23 cellular contexts compared by ENCODE assay signal in genomic region chr19:11247391-11247790, GRCh38. TPM values are rescaled to one million over a fixed set of nuclear protein-coding genes. Genes with fewer than 3 reads are reported as not detected.
A peak's percentile ranks its signal among the peaks of the same experiment; 100 is the strongest.
DNase-seq lines count a peak whose midpoint lies in the region; ATAC-seq and TF ChIP-seq lines count a peak whose summit lies in the region.
"Had no signal": no experiment of that assay in that cellular context is flagged by ENCODE, and none has a peak within 500 bp of the region (broad histone marks: within the 10 kb centered on the region; RNA-seq: fewer than 3 reads in every experiment).

No MANE protein-coding gene starts in this region.

- H3K4me1 ChIP-seq in gastrocnemius medialis = peaks cover 8 to 10% of the 10 kb centered on the region in 2 donors
- H3K4me1 ChIP-seq in PC-3 (ENCODE audit: insufficient read depth, low read length) = 0 out of 2 replicates have a peak, but pooled peaks cover 3% of the 10 kb centered on the region
- H3K4me1 ChIP-seq: colonic mucosa, HAP-1, neural progenitor cell had no signal

- no peak for TF ChIP-seq CTCF in fibroblast of pulmonary artery (IDR thresholded peaks at IDR 0.05; ENCODE audit: low read length, missing control alignments)
- TF ChIP-seq CTCF in gastrocnemius medialis (IDR thresholded peaks at IDR 0.05 in 4 of 5, conservative IDR thresholded peaks at IDR 0.05 in 1 of 5) = no peak
- no peak for TF ChIP-seq CTCF in PC-3 (conservative IDR thresholded peaks at IDR 0.05; ENCODE audit: low read depth, low read length)

- no TSS peak for BruUV-seq in PC-3 (replicated peaks; lab: Mats Ljungman, UMichigan)

- H2AFZ ChIP-seq in PC-3 (ENCODE audit: low read length) = no peak overlapping the region
- H2AFZ ChIP-seq: neural progenitor cell had no signal

- H3K79me2 ChIP-seq in PC-3 (ENCODE audit: low read length) = no peaks in the 10 kb centered on the region

- CTCF ChIA-PET in PC-3 (lab: Charles Lee) = interaction anchor here (0.6 kb wide), 1 partner anchor 383 kb away, joined by 3 read pairs; no protein-coding TSS in a partner anchor

- H3K4me3 ChIP-seq in fibroblast of pulmonary artery (replicated peaks; ENCODE audit: low read depth, low read length) (no peak overlapping the region), gastrocnemius medialis (no peak overlapping the region), PC-3 (ENCODE audit: low read length) (no peak overlapping the region)
- H3K4me3 ChIP-seq: A549, colonic mucosa, HAP-1, neural progenitor cell had no signal

- no peaks in the 10 kb centered on the region for H3K9me2 ChIP-seq in PC-3 (replicated peaks; ENCODE audit: low read length)

- no peak overlapping the region for H3K4me2 ChIP-seq in PC-3 (ENCODE audit: low read length)
- H3K4me2 ChIP-seq: A549, neural progenitor cell had no signal

- intact Hi-C loops in gastrocnemius medialis (cut with DNase I; ENCODE audit: low total_unique reads) (no loop called here), PC-3 (cut with micrococcal nuclease) (no loop called here)

- H3K27ac ChIP-seq in gastrocnemius medialis (peak overlapping the region; percentile 73 to 83 (median 80)), PC-3 (ENCODE audit: low read length) (no peak overlapping the region)
- H3K27ac ChIP-seq: A549, colonic mucosa, HL-60, neural progenitor cell had no signal

- DNase-seq in GM03348 (ENCODE audit: low spot score) (peak; percentile 37), fibroblast of pulmonary artery (ENCODE audit: low read depth) (peak; percentile 89), left lobe of liver (ENCODE audit: low spot score) (peak; percentile 60), gastrocnemius medialis (peak; percentile 30 to 50), PC-3 (no peak), inferior parietal cortex (ENCODE audit: extremely low spot score) (no peak), AML-193 (lab: John Stamatoyannopoulos, UW) (no peak), NCI-H187 treated with DMSO at 0.1 percent for 48 hours (lab: John Stamatoyannopoulos, UW) (no peak)
- DNase-seq: activated CD4-positive, alpha-beta T cell treated with anti-CD3 and anti-CD28 coated beads, Interleukin-2, amount 10 ng/mL, durations not matched to agents 24 days and 14 days; anterior cingulate cortex; colonic mucosa; glutamatergic neuron; immature natural killer cell; NCI-H2029; RPMI8226; stimulated activated CD4-positive, alpha-beta T cell treated with anti-CD3 and anti-CD28 coated beads, Interleukin-2, amount 100 ng/mL, for 48 hours; substantia nigra had no signal

- H3F3A ChIP-seq in PC-3 (ENCODE audit: low read length, unreplicated experiment) = no peaks in the 10 kb centered on the region

- H3K36me3 ChIP-seq in gastrocnemius medialis = peaks cover 0 to 8% of the 10 kb centered on the region in 2 donors
- H3K36me3 ChIP-seq in PC-3 (ENCODE audit: low read depth, low read length) = peaks cover 13% of the 10 kb centered on the region
- H3K36me3 ChIP-seq: neural progenitor cell had no signal

- H3K9me3 ChIP-seq in gastrocnemius medialis (no peaks in the 10 kb centered on the region), PC-3 (ENCODE audit: low read length) (no peaks in the 10 kb centered on the region)
- H3K9me3 ChIP-seq: A549, colonic mucosa, HAP-1 had no signal

- H3K9ac ChIP-seq in PC-3 (ENCODE audit: low read length) = no peak overlapping the region
- H3K9ac ChIP-seq: neural progenitor cell had no signal

- H3K27me3 ChIP-seq in gastrocnemius medialis = no peaks in the 10 kb centered on the region
- no peaks in the 10 kb centered on the region for H3K27me3 ChIP-seq in PC-3 (ENCODE audit: low read length)
- H3K27me3 ChIP-seq: colonic mucosa, neural progenitor cell had no signal

- no peaks in the 10 kb centered on the region for H4K20me1 ChIP-seq in PC-3 (ENCODE audit: low read length)

- in situ Hi-C loops in gastrocnemius medialis (cut with MboI; ENCODE audit: low sequenced_read_pairs in 4 of 4) = no loop called here

- ATAC-seq in left lobe of liver (no peak), gastrocnemius medialis (peak; percentile 53 to 70), PC-3 (no peak)
- ATAC-seq: A549 had no signal

- no peak for TF ChIP-seq POLR2A in gastrocnemius medialis (IDR thresholded peaks at IDR 0.05)

- POLR2A ChIA-PET in PC-3 (lab: Charles Lee; ENCODE audit: unreplicated experiment) = no interaction called here

RNA-seq across cellular contexts. Expression of gene ANGPTL8, which starts 8.0 kb away (rescaled TPM):
- total RNA-seq in left lobe of liver (202 TPM), gastrocnemius medialis (under 1 TPM in 1 of 4 donors, not detected in 3; 0.47 TPM), PC-3 (2014; rRNA removed) (not detected in 2 replicates)
- total RNA-seq: activated CD4-positive, alpha-beta T cell treated with anti-CD3 and anti-CD28 coated beads, Interleukin-2, amount 10 ng/mL, durations not matched to agents 24 days and 14 days; colonic mucosa; mononuclear cell; NCI-H460 had no signal

RNA-seq across cellular contexts. Expression of gene DOCK6, which starts 14.9 kb away (rescaled TPM):
- total RNA-seq in left lobe of liver (30.0 TPM), gastrocnemius medialis (1 to 10 TPM; 4.7 to 9.6 (median 5.8) TPM), PC-3 (2014; rRNA removed) (28.0 and 29.4 TPM in 2 replicates)

RNA-seq across cellular contexts. Expression of gene TSPAN16, which starts 48.6 kb away (rescaled TPM):
- total RNA-seq in left lobe of liver = not detected
- total RNA-seq in gastrocnemius medialis = not detected
- not detected in 2 replicates for total RNA-seq in PC-3 (2014; rRNA removed)
- total RNA-seq: activated CD4-positive, alpha-beta T cell treated with anti-CD3 and anti-CD28 coated beads, Interleukin-2, amount 10 ng/mL, durations not matched to agents 24 days and 14 days; colonic mucosa; mononuclear cell; NCI-H460 had no signal

RNA-seq across cellular contexts. Expression of gene KANK2, which starts 50.0 kb away (rescaled TPM):
- total RNA-seq in left lobe of liver (61.1 TPM), gastrocnemius medialis (100 to 1,000 TPM in 3 of 4 donors, 10 to 100 TPM in 1; 37.7 to 192 (median 149) TPM), PC-3 (2014; rRNA removed) (96.6 and 98.4 TPM in 2 replicates)

Comparison
In these comparisons a context has a peak if more than half of its experiments do, and no peak if none do; other contexts are left out.
1. DNase-seq: peak in GM03348 (single experiment), fibroblast of pulmonary artery (single experiment), left lobe of liver (single experiment) and gastrocnemius medialis (2 of 2); none in PC-3 (single experiment), inferior parietal cortex (single experiment), AML-193 (0 of 2) and NCI-H187 treated with DMSO at 0.1 percent for 48 hours (single experiment).
2. ATAC-seq: peak in gastrocnemius medialis (2 of 2); none in left lobe of liver (single experiment) and PC-3 (single experiment).
3. RNA of gene ANGPTL8, which starts 8.0 kb away (total RNA-seq): 202 TPM in left lobe of liver (single experiment); 0.47 TPM in gastrocnemius medialis and not detected in PC-3; every median in the first group is over 100 times any median in the second.